ENCODE assay signal across 1 cellular context in the genomic region with DNA sequence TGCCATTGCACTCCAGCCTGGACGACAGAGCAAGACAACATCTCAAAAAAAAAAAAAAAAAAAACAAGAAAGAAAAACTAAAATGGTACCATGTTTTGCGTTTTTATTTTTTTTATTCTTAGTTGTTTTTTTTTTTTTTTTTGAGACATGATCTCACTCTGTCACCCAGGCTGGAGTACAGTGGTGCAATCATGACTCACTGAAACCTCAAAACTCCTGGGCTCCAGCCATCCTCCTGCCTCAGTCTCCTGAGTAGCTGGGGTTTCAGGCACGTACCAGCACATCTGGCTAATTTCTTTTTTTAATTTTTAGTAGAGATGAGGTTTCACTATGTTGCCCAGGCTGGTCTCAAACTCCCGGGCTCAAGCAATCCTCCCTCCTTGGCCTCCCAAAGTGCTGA.
A peak's percentile ranks its signal among the peaks of the same experiment; 100 is the strongest.
TF ChIP-seq lines count a peak whose summit lies in the region.

No MANE protein-coding gene starts in this region.

TF ChIP-seq in endothelial cell of umbilical vein, 7 proteins besides CTCF, POLR2A, EP300 and RAD21:
- TF ChIP-seq FOS (IDR thresholded peaks at IDR 0.05; ENCODE audit: borderline replicate concordance, insufficient read depth, low read length) = peak; percentile 27
